In the genomic region with DNA sequence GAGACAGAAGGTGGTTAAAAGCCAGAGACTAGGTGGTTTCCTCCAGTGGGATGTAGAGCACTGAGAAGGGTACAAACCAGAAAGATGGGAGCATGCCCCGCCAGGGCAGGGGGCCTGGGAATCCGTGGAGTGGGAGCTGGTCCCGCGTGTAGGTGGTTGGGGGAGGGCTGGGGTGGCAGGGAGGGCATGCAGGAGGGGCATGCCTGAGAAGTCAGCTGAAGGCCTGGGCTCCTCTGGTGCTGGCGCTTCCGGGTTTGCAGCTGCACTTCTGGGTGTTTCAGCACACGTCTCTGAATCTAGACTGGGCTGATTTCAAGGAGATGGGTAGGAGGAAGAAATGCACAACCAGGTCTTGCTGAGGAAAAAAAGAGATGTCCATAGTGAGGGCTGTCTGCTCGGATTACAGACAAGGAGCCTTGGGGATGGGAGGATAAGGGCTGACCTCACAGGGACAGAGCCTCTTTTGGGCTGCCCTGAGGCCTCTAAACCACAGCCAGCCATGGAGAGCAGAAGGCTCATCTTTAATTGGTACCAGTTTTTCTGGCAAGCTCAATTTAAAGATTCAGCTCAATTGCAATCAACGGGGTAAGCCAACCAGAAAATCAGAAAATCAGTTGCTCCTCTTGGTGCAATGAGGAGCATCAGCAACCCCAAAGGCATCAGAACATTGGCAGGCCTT, we compare ENCODE assay signal across 23 cellular contexts.
"Had no signal": no experiment of that assay in that cellular context is flagged by ENCODE, and none has a peak within 500 bp of the region (broad histone marks: within the 10 kb centered on the region; RNA-seq: fewer than 3 reads in every experiment).

No MANE protein-coding gene starts in this region.

- DNase-seq: colonic mucosa; effector CD8-positive, alpha-beta T cell; erythroblast; esophagus squamous epithelium; kidney; left cardiac atrium; left lung; mesenchymal stem cell; naive thymus-derived CD4-positive, alpha-beta T cell; psoas muscle; right cardiac atrium; sigmoid colon; stimulated activated CD4-positive, alpha-beta T cell treated with anti-CD3 and anti-CD28 coated beads, Interleukin-4, amount 100 ng/mL, for 4 hours; stimulated activated naive B cell treated with anti-CD40 and anti-IgM and Interleukin-4, amounts not matched to agents 10 μg/mL and 1 μg/mL and 100 μg/mL, for 72 hours; thyroid gland; trophoblast cell had no signal

- H3K27ac Mint-ChIP-seq: dendritic cell treated with granulocyte-macrophage colony-stimulating factor and Interleukin-4, amounts not matched to agents 40 ng/mL and 50 ng/mL, for 4 days; mesothelial cell of epicardium; naive thymus-derived CD4-positive, alpha-beta T cell; nephron; neural progenitor cell; stimulated activated naive B cell treated with anti-CD40 and anti-IgM and Interleukin-4, amounts not matched to agents 10 μg/mL and 1 μg/mL and 100 μg/mL, for 72 hours; stimulated activated naive CD8-positive, alpha-beta T cell treated with anti-CD3 and anti-CD28 coated beads, Interleukin-15, Interleukin-2, amounts not matched to agents 100 ng/mL and 50 ng/mL, for 24 hours had no signal

- H3K27me3 Mint-ChIP-seq: naive thymus-derived CD4-positive, alpha-beta T cell; stimulated activated naive B cell treated with anti-CD40 and anti-IgM and Interleukin-4, amounts not matched to agents 10 μg/mL and 1 μg/mL and 100 μg/mL, for 72 hours had no signal

- H3K27ac ChIP-seq: colonic mucosa, esophagus squamous epithelium, left lung, neural progenitor cell, psoas muscle, sigmoid colon, suprapubic skin, thyroid gland, vagina had no signal

- H3K9me3 Mint-ChIP-seq: dendritic cell treated with granulocyte-macrophage colony-stimulating factor and Interleukin-4, amounts not matched to agents 40 ng/mL and 50 ng/mL, for 4 days; mesothelial cell of epicardium; naive thymus-derived CD4-positive, alpha-beta T cell; nephron; neural progenitor cell; stimulated activated naive B cell treated with anti-CD40 and anti-IgM and Interleukin-4, amounts not matched to agents 10 μg/mL and 1 μg/mL and 100 μg/mL, for 72 hours; stimulated activated naive CD8-positive, alpha-beta T cell treated with anti-CD3 and anti-CD28 coated beads, Interleukin-15, Interleukin-2, amounts not matched to agents 100 ng/mL and 50 ng/mL, for 24 hours had no signal

- H3K4me1 ChIP-seq: colonic mucosa, esophagus squamous epithelium, left lung, neural progenitor cell, psoas muscle, sigmoid colon, thyroid gland had no signal

- H3K4me3 ChIP-seq: colonic mucosa, esophagus squamous epithelium, left lung, neural progenitor cell, psoas muscle, sigmoid colon, suprapubic skin, thyroid gland, vagina had no signal

- H3K9me3 ChIP-seq: colonic mucosa, esophagus squamous epithelium, left lung, psoas muscle, sigmoid colon, suprapubic skin, thyroid gland, vagina had no signal

- H3K4me3 Mint-ChIP-seq: dendritic cell treated with granulocyte-macrophage colony-stimulating factor and Interleukin-4, amounts not matched to agents 40 ng/mL and 50 ng/mL, for 4 days; mesothelial cell of epicardium; naive thymus-derived CD4-positive, alpha-beta T cell; nephron; neural progenitor cell; stimulated activated naive B cell treated with anti-CD40 and anti-IgM and Interleukin-4, amounts not matched to agents 10 μg/mL and 1 μg/mL and 100 μg/mL, for 72 hours; stimulated activated naive CD8-positive, alpha-beta T cell treated with anti-CD3 and anti-CD28 coated beads, Interleukin-15, Interleukin-2, amounts not matched to agents 100 ng/mL and 50 ng/mL, for 24 hours had no signal

- H3K4me1 Mint-ChIP-seq: naive thymus-derived CD4-positive, alpha-beta T cell; nephron; stimulated activated naive B cell treated with anti-CD40 and anti-IgM and Interleukin-4, amounts not matched to agents 10 μg/mL and 1 μg/mL and 100 μg/mL, for 72 hours had no signal

- H3K9ac ChIP-seq: neural progenitor cell had no signal

- H3K36me3 ChIP-seq: colonic mucosa, esophagus squamous epithelium, left lung, neural progenitor cell, sigmoid colon, suprapubic skin, thyroid gland, vagina had no signal

- H3K27me3 ChIP-seq: colonic mucosa, esophagus squamous epithelium, left lung, neural progenitor cell, sigmoid colon, suprapubic skin, thyroid gland, vagina had no signal

- H3K36me3 Mint-ChIP-seq: mesothelial cell of epicardium; naive thymus-derived CD4-positive, alpha-beta T cell; neural progenitor cell; stimulated activated naive B cell treated with anti-CD40 and anti-IgM and Interleukin-4, amounts not matched to agents 10 μg/mL and 1 μg/mL and 100 μg/mL, for 72 hours had no signal

- ATAC-seq: left cardiac atrium; left lung; naive thymus-derived CD4-positive, alpha-beta T cell; psoas muscle; right cardiac atrium; stimulated activated naive B cell treated with anti-CD40 and anti-IgM and Interleukin-4, amounts not matched to agents 10 μg/mL and 1 μg/mL and 100 μg/mL, for 72 hours had no signal
